In the genomic region with DNA sequence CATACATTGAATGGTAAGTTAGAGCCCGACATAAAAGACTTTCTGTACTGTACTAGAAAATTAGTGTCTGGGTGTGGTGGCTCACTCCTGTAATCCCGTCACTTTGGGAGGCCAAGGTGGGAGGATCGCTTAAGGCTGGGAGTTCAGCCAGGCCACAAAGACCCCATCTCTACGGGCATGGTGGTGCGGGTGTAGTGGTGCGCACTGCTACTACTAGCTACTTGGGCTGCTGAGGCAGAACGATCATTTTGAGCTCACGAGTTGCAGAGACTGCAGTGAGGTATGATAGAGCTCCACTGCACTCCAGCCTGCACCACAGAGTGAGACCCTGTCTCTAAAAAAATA, we compare ENCODE assay signal across 10 cellular contexts. TPM values are rescaled to one million over a fixed set of nuclear protein-coding genes. Genes with fewer than 3 reads are reported as not detected.
DNase-seq lines count a peak whose midpoint lies in the region; ATAC-seq, FAIRE-seq and TF ChIP-seq lines count a peak whose summit lies in the region.
"Had no signal": no experiment of that assay in that cellular context is flagged by ENCODE, and none has a peak within 500 bp of the region (broad histone marks: within the 10 kb centered on the region; RNA-seq: fewer than 3 reads in every experiment).

No MANE protein-coding gene starts in this region.

- no peaks in the 10 kb centered on the region for H3K27me3 Mint-ChIP-seq in astrocyte (ENCODE audit: low read depth, unreplicated experiment)
- no peaks in the 10 kb centered on the region for H3K27me3 Mint-ChIP-seq in stimulated activated memory B cell treated with anti-CD40 and anti-IgM and Interleukin-4, amounts not matched to agents 10 μg/mL and 1 μg/mL and 100 μg/mL, for 72 hours

- H3K4me1 ChIP-seq in BLaER1 (peaks cover 47% of the 10 kb centered on the region), HUES48 (ENCODE audit: control insufficient read depth, insufficient read depth, low read length) (peaks cover 16% of the 10 kb centered on the region), astrocyte (ENCODE audit: insufficient read depth, low read length) (peaks cover 19% of the 10 kb centered on the region), mesodermal cell (ENCODE audit: control insufficient read depth, insufficient read depth, low read length, poor library complexity, severe bottlenecking) (peaks cover 4% of the 10 kb centered on the region)

- peaks cover 15% of the 10 kb centered on the region for H3K36me3 Mint-ChIP-seq in astrocyte (ENCODE audit: low read depth, unreplicated experiment)
- H3K36me3 Mint-ChIP-seq in stimulated activated memory B cell treated with anti-CD40 and anti-IgM and Interleukin-4, amounts not matched to agents 10 μg/mL and 1 μg/mL and 100 μg/mL, for 72 hours: peaks cover 30% of the 10 kb centered on the region

- no peak for DNase-seq in astrocyte (ENCODE audit: low read depth)
- DNase-seq in NCI-H2029 (lab: John Stamatoyannopoulos, UW): no peak
- no peak for DNase-seq in caudate nucleus (lab: John Stamatoyannopoulos, UW)
- no peak for DNase-seq in NCI-H1105 (lab: John Stamatoyannopoulos, UW)

- TF ChIP-seq CTCF in astrocyte (IDR thresholded peaks at IDR 0.05; ENCODE audit: insufficient read depth, low read depth, low read length): no peak

- peak overlapping the region; percentile 73 for H3K4me2 ChIP-seq in BLaER1
- peak overlapping the region; percentile 87 for H3K4me2 ChIP-seq in astrocyte (ENCODE audit: low read length)

- H3K9me3 Mint-ChIP-seq in astrocyte (ENCODE audit: unreplicated experiment): no peaks in the 10 kb centered on the region
- H3K9me3 Mint-ChIP-seq in stimulated activated memory B cell treated with anti-CD40 and anti-IgM and Interleukin-4, amounts not matched to agents 10 μg/mL and 1 μg/mL and 100 μg/mL, for 72 hours: no peaks in the 10 kb centered on the region

- H3K9ac ChIP-seq in BLaER1: 0 out of 2 replicates have a peak overlapping the region, but pooled peaks have one; percentile 100
- no peak overlapping the region for H3K9ac ChIP-seq in HUES48 (ENCODE audit: low read depth, low read length)
- H3K9ac ChIP-seq in astrocyte (ENCODE audit: low read length): peak overlapping the region; percentile 63

- peak overlapping the region; percentile 90 for H3K4me3 Mint-ChIP-seq in astrocyte (ENCODE audit: unreplicated experiment)
- H3K4me3 Mint-ChIP-seq in stimulated activated memory B cell treated with anti-CD40 and anti-IgM and Interleukin-4, amounts not matched to agents 10 μg/mL and 1 μg/mL and 100 μg/mL, for 72 hours: no peak overlapping the region

- H3K4me1 Mint-ChIP-seq in astrocyte (ENCODE audit: low read depth, unreplicated experiment): peaks cover 19% of the 10 kb centered on the region
- peaks cover 47% of the 10 kb centered on the region for H3K4me1 Mint-ChIP-seq in stimulated activated memory B cell treated with anti-CD40 and anti-IgM and Interleukin-4, amounts not matched to agents 10 μg/mL and 1 μg/mL and 100 μg/mL, for 72 hours

- H2AFZ ChIP-seq in astrocyte (ENCODE audit: low read depth, low read length): no peak overlapping the region

- H3K4me3 ChIP-seq in BLaER1: peak overlapping the region; percentile 97
- H3K4me3 ChIP-seq in HUES48 (ENCODE audit: low read depth, low read length): peak overlapping the region; percentile 95; the same call in 1 of the 2 replicates
- peak overlapping the region; percentile 89 for H3K4me3 ChIP-seq in astrocyte (ENCODE audit: insufficient read depth, low read depth, low read length)
- peak overlapping the region; percentile 96 for H3K4me3 ChIP-seq in mesodermal cell (ENCODE audit: extremely low read depth, insufficient read depth, low read length, poor library complexity, severe bottlenecking)

- peaks cover 10% of the 10 kb centered on the region for H3K9me3 ChIP-seq in BLaER1
- H3K9me3 ChIP-seq in HUES48 (ENCODE audit: control insufficient read depth, insufficient read depth, low read length): no peaks in the 10 kb centered on the region
- H3K9me3 ChIP-seq in astrocyte (ENCODE audit: insufficient read depth, low read depth, low read length): no peaks in the 10 kb centered on the region
- H3K9me3 ChIP-seq in mesodermal cell (ENCODE audit: control insufficient read depth, low read length): no peaks in the 10 kb centered on the region

- no peak for ATAC-seq in stimulated activated memory B cell treated with anti-CD40 and anti-IgM and Interleukin-4, amounts not matched to agents 10 μg/mL and 1 μg/mL and 100 μg/mL, for 72 hours

- no peak for FAIRE-seq in astrocyte (lab: Jason Lieb, UNC)
- FAIRE-seq: endometrium, H54 had no signal

- H3K27ac ChIP-seq in BLaER1 (0 out of 2 replicates have a peak overlapping the region, but pooled peaks have one; percentile 11), HUES48 (ENCODE audit: low read depth, low read length) (no peak overlapping the region), astrocyte (ENCODE audit: low read depth, low read length) (peak overlapping the region; percentile 99), mesodermal cell (ENCODE audit: low read depth, low read length, severe bottlenecking) (no peak overlapping the region), caudate nucleus (ENCODE audit: low read depth, low read length) (no peak overlapping the region)

- peaks cover 75% of the 10 kb centered on the region for H3K79me2 ChIP-seq in astrocyte (ENCODE audit: insufficient read depth, low read length)

- no peaks in the 10 kb centered on the region for H3K27me3 ChIP-seq in BLaER1
- H3K27me3 ChIP-seq in HUES48 (ENCODE audit: control insufficient read depth, insufficient read depth, low read length): no peaks in the 10 kb centered on the region
- H3K27me3 ChIP-seq in astrocyte (ENCODE audit: insufficient read depth, low read length): no peaks in the 10 kb centered on the region

- 88 to 97% methylated on average over 8 of the region's 8 CpGs for WGBS in mesodermal cell (ENCODE audit: insufficient coverage in 2 of 2), 2 experiments

- H4K20me1 ChIP-seq in BLaER1 (peaks cover 71% of the 10 kb centered on the region), astrocyte (ENCODE audit: insufficient read depth, low read length) (peaks cover 65% of the 10 kb centered on the region)

- H3K36me3 ChIP-seq in BLaER1 (peaks cover 48% of the 10 kb centered on the region), HUES48 (ENCODE audit: control insufficient read depth, insufficient read depth, low read length) (peaks cover 55% of the 10 kb centered on the region), astrocyte (ENCODE audit: insufficient read depth, low read length) (peaks cover 25% of the 10 kb centered on the region), mesodermal cell (ENCODE audit: control insufficient read depth, insufficient read depth, low read length) (peaks cover 53% of the 10 kb centered on the region)

- H3K27ac Mint-ChIP-seq in astrocyte (ENCODE audit: unreplicated experiment): peak overlapping the region; percentile 18
- no peak overlapping the region for H3K27ac Mint-ChIP-seq in stimulated activated memory B cell treated with anti-CD40 and anti-IgM and Interleukin-4, amounts not matched to agents 10 μg/mL and 1 μg/mL and 100 μg/mL, for 72 hours

RNA-seq across cellular contexts. Expression of gene MARCHF7, which starts 2.3 kb away (rescaled TPM):
- 104 and 105 TPM in 2 replicates for total RNA-seq in astrocyte
- 141 TPM for polyA plus RNA-seq in mesodermal cell (2013, experiment 1 of 2)
- polyA plus RNA-seq in mesodermal cell (2013, experiment 2 of 2): 149 TPM

Comparison
In these comparisons a context has a peak if more than half of its experiments do, and no peak if none do; other contexts are left out.
1. H3K27ac ChIP-seq: peak in BLaER1 (single experiment) and astrocyte (single experiment); none in HUES48 (single experiment), mesodermal cell (single experiment) and caudate nucleus (single experiment).
2. Peak in every context shown above with its lines, with median percentiles within 50 percentile points of each other: H3K4me3 ChIP-seq.